8 cellular contexts compared by ENCODE assay signal in genomic region chr5:132459031-132459982, GRCh38. TPM values are rescaled to one million over a fixed set of nuclear protein-coding genes. Genes with fewer than 3 reads are reported as not detected.
DNase-seq lines count a peak whose midpoint lies in the region; ATAC-seq and TF ChIP-seq lines count a peak whose summit lies in the region.

No MANE protein-coding gene starts in this region.

- peaks cover 76% of the 10 kb centered on the region for H3K79me2 ChIP-seq in MM.1S (ENCODE audit: low read length)

- ATAC-seq in GM21576 (IDR thresholded peaks at IDR 0.05; ENCODE audit: unreplicated experiment) (no peak), HG02884 (IDR thresholded peaks at IDR 0.05; ENCODE audit: unreplicated experiment) (no peak)

- no peaks in the 10 kb centered on the region for H3K79me1 ChIP-seq in neuronal stem cell (ENCODE audit: low read depth, low read length)

- H2AK5ac ChIP-seq in neuronal stem cell (ENCODE audit: low read depth, low read length), result no peak overlapping the region

- DNase-seq in GM12865 (ENCODE audit: low read depth) (peak; percentile 76), MM.1S (no peak), neuronal stem cell (ENCODE audit: low spot score) (no peak), GM10266 (ENCODE audit: extremely low spot score) (no peak), NCI-H2227 (lab: John Stamatoyannopoulos, UW; ENCODE audit: unreplicated experiment) (no peak)

- H3K27me3 ChIP-seq in MM.1S (replicated peaks; ENCODE audit: insufficient read depth, low read length) (no peaks in the 10 kb centered on the region), neuronal stem cell (ENCODE audit: control insufficient read depth in 3 of 3, insufficient read depth in 3 of 3, low read depth in 1 of 3, low read length in 3 of 3) (no peaks in the 10 kb centered on the region)

- peak overlapping the region; percentile 22 for H3K18ac ChIP-seq in neuronal stem cell (ENCODE audit: low read length)

- H2AFZ ChIP-seq in MM.1S (ENCODE audit: low read length) (no peak overlapping the region), neuronal stem cell (ENCODE audit: low read length) (no peak overlapping the region)

- H3K9me3 ChIP-seq in MM.1S (replicated peaks; ENCODE audit: insufficient read depth, low read length) (no peaks in the 10 kb centered on the region), neuronal stem cell (replicated peaks in 1 of 2; ENCODE audit: control insufficient read depth in 2 of 2, insufficient read depth in 1 of 2, low read depth in 1 of 2, low read length in 2 of 2) (no peaks in the 10 kb centered on the region)

- H3K4me3 Mint-ChIP-seq in brain, result no peak overlapping the region

- no peak overlapping the region for H3K23ac ChIP-seq in neuronal stem cell (ENCODE audit: low read depth, low read length, poor library complexity)

- no peaks in the 10 kb centered on the region for H3K36me3 Mint-ChIP-seq in brain

- no peak overlapping the region for H4K8ac ChIP-seq in neuronal stem cell (ENCODE audit: low read depth, low read length)

- H3F3A ChIP-seq in MM.1S (ENCODE audit: insufficient read depth, low read length), result peaks cover 69% of the 10 kb centered on the region

- H2BK12ac ChIP-seq in neuronal stem cell (ENCODE audit: low read length), result no peak overlapping the region

- peaks cover 98% of the 10 kb centered on the region for H3K4me1 ChIP-seq in MM.1S (ENCODE audit: low read length)
- peaks cover 2 to 7% of the 10 kb centered on the region in 2 donors for H3K4me1 ChIP-seq in neuronal stem cell (ENCODE audit: control insufficient read depth in 2 of 2, insufficient read depth in 1 of 2, low read depth in 1 of 2, low read length in 2 of 2)

- H3K9ac ChIP-seq in MM.1S (ENCODE audit: low read length), result peak overlapping the region; percentile 88; the same call in 1 of the 2 replicates
- no peak overlapping the region for H3K9ac ChIP-seq in neuronal stem cell (ENCODE audit: low read depth, low read length, poor library complexity)

- no peak overlapping the region for H3K14ac ChIP-seq in neuronal stem cell (ENCODE audit: low read length)

- H2BK15ac ChIP-seq in neuronal stem cell (ENCODE audit: low read length), result no peak overlapping the region

- H3K9me3 Mint-ChIP-seq in brain, result peaks cover 0 to 2% (median 0%) of the 10 kb centered on the region in 5 experiments

- no peak overlapping the region for H4K91ac ChIP-seq in neuronal stem cell (ENCODE audit: low read depth, low read length, poor library complexity)

- H3K27ac ChIP-seq in MM.1S (ENCODE audit: low read length) (peak overlapping the region; percentile 98), neuronal stem cell (replicated peaks; ENCODE audit: low read length) (no peak overlapping the region)

- H2BK5ac ChIP-seq in neuronal stem cell (ENCODE audit: low read length), result no peak overlapping the region

- H2BK120ac ChIP-seq in neuronal stem cell (ENCODE audit: low read depth, low read length), result no peak overlapping the region

- peaks cover 73% of the 10 kb centered on the region for H3K4me1 Mint-ChIP-seq in brain

- no peaks in the 10 kb centered on the region for H4K20me1 ChIP-seq in MM.1S (ENCODE audit: insufficient read depth, low read length)

- no CpG with 5 or more reads among the region's 12 CpGs for WGBS in neuronal stem cell (ENCODE audit: extremely low coverage in 2 of 2, insufficient read length in 2 of 2, insufficient replicate concordance in 1 of 2), 2 donors

- no peak for TF ChIP-seq CTCF in GM12865 (IDR thresholded peaks at IDR 0.05; ENCODE audit: insufficient read depth, low read depth, low read length, missing control alignments)
- TF ChIP-seq CTCF in MM.1S (IDR thresholded peaks at IDR 0.05; ENCODE audit: low read length), result no peak
- no peak for TF ChIP-seq CTCF in brain (conservative IDR thresholded peaks at IDR 0.05)
- no peak for TF ChIP-seq CTCF in GM10266 (IDR thresholded peaks at IDR 0.05; ENCODE audit: control insufficient read depth, insufficient read depth, low read depth, missing control alignments)

- no peak overlapping the region for H3K4ac ChIP-seq in neuronal stem cell (ENCODE audit: low read length)

- H3K27ac Mint-ChIP-seq in brain, result peak overlapping the region in 3 of 5 experiments; percentile 65 to 86 (median 70)

- H3K4me2 ChIP-seq in MM.1S (ENCODE audit: low read depth, low read length) (peak overlapping the region; percentile 97), neuronal stem cell (ENCODE audit: insufficient read depth, low read length, poor library complexity, severe bottlenecking) (no peak overlapping the region)

- peaks cover 5% of the 10 kb centered on the region for H3K27me3 Mint-ChIP-seq in brain

- no peaks in the 10 kb centered on the region for H3K36me3 ChIP-seq in MM.1S (replicated peaks; ENCODE audit: insufficient read depth, low read length)
- H3K36me3 ChIP-seq in neuronal stem cell (replicated peaks in 1 of 2; ENCODE audit: control insufficient read depth in 2 of 2, insufficient read depth in 2 of 2, low read length in 2 of 2), result no peaks in the 10 kb centered on the region

- H3K4me3 ChIP-seq in GM12865 (ENCODE audit: low read depth, low read length) (peak overlapping the region; percentile 16), MM.1S (ENCODE audit: low read length) (no peak overlapping the region), neuronal stem cell (ENCODE audit: low read length in 2 of 2) (no peak overlapping the region)

- no peaks in the 10 kb centered on the region for H3K9me2 ChIP-seq in MM.1S (replicated peaks; ENCODE audit: insufficient read depth, low read length)

RNA-seq across cellular contexts. Expression of gene IRF1, which starts 31.3 kb away (rescaled TPM):
- 11.5 TPM for polyA plus RNA-seq in brain (ENCODE audit: insufficient read depth, low read depth, low replicate concordance)
- polyA plus RNA-seq in neuronal stem cell (2013, experiment 1 of 2), result 1.4 TPM
- polyA plus RNA-seq in neuronal stem cell (2013, experiment 2 of 2), result 1.5 TPM
